In the genomic region with DNA sequence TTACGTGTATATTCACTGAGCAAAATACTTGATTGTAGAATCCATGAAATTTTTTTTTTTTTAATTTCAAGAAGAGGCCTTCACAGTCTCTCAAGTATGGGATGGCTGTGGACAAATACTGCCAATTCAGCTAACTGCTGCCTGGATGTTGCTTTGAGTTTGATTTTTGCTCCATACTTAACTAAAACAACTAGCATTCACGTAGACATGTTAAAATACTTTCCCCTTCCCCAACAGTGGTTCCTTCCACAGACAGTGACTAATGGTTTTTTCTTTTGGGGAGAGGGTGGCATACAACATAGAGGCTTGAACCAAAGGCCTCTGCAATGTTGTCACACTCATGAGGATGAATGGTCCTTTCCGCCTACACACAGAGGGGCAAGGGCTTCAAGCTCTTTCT, we compare ENCODE assay signal across 21 cellular contexts. TPM values are rescaled to one million over a fixed set of nuclear protein-coding genes. Genes with fewer than 3 reads are reported as not detected.
"Had no signal": no experiment of that assay in that cellular context is flagged by ENCODE, and none has a peak within 500 bp of the region (broad histone marks: within the 10 kb centered on the region; RNA-seq: fewer than 3 reads in every experiment).

No MANE protein-coding gene starts in this region.

- ATAC-seq: activated T-cell treated with anti-CD3 and anti-CD28 coated beads, Interleukin-2, amount 50 U/mL, for 4 hours; lower lobe of right lung; naive thymus-derived CD4-positive, alpha-beta T cell; stimulated activated naive CD8-positive, alpha-beta T cell treated with anti-CD3 and anti-CD28 coated beads, Interleukin-15, Interleukin-2, amounts not matched to agents 100 U/mL and 50 U/mL, for 24 hours had no signal

- H3K27me3 ChIP-seq: brain microvascular endothelial cell, transverse colon, vagina had no signal

- H3K9me3 ChIP-seq: lower lobe of right lung, transverse colon, vagina had no signal

- H3K27ac ChIP-seq: brain microvascular endothelial cell, lower lobe of right lung, vagina had no signal

- H3K4me3 ChIP-seq: lower lobe of right lung, transverse colon, vagina had no signal

- H3K36me3 ChIP-seq: transverse colon had no signal

- H3K27me3 Mint-ChIP-seq: activated naive CD4-positive, alpha-beta T cell treated with anti-CD3 and anti-CD28 coated beads, Interleukin-2, amount 50 U/mL, for 24 hours; naive thymus-derived CD4-positive, alpha-beta T cell had no signal

- DNase-seq: activated CD4-positive, CD25-positive, alpha-beta regulatory T cell treated with anti-CD3 and anti-CD28 coated beads, Interleukin-2, amount 50 U/mL, for 72 hours; activated effector memory CD4-positive, alpha-beta T cell treated with anti-CD3 and anti-CD28 coated beads, Interleukin-2, amount 50 U/mL, for 16 hours; activated T-cell treated with anti-CD3 and anti-CD28 coated beads, Interleukin-2, amount 50 U/mL, for 4 hours; amniotic stem cell; brain microvascular endothelial cell; cerebellar nuclear complex; effector memory CD4-positive, alpha-beta T cell; foreskin fibroblast; kidney glomerular epithelial cell; lower lobe of right lung; naive thymus-derived CD4-positive, alpha-beta T cell; retina; stimulated activated CD4-positive, alpha-beta T cell treated with anti-CD3 and anti-CD28 coated beads, Interleukin-15, amount 100 ng/mL, for 24 hours; stimulated activated CD4-positive, alpha-beta T cell treated with anti-CD3 and anti-CD28 coated beads, Interleukin-4, amount 100 ng/mL, for 24 hours; stimulated activated naive CD8-positive, alpha-beta T cell treated with anti-CD3 and anti-CD28 coated beads, Interleukin-15, Interleukin-2, amounts not matched to agents 100 U/mL and 50 U/mL, for 24 hours; SW 1271; T1000; transverse colon had no signal

- H3K4me3 Mint-ChIP-seq: activated naive CD4-positive, alpha-beta T cell treated with anti-CD3 and anti-CD28 coated beads, Interleukin-2, amount 50 U/mL, for 24 hours; activated T-cell treated with anti-CD3 and anti-CD28 coated beads, Interleukin-2, amount 50 U/mL, for 4 hours; naive thymus-derived CD4-positive, alpha-beta T cell had no signal

- H3K9me3 Mint-ChIP-seq: activated naive CD4-positive, alpha-beta T cell treated with anti-CD3 and anti-CD28 coated beads, Interleukin-2, amount 50 U/mL, for 24 hours; activated T-cell treated with anti-CD3 and anti-CD28 coated beads, Interleukin-2, amount 50 U/mL, for 4 hours had no signal

RNA-seq across cellular contexts. Expression of a gene that starts 5.2 kb away (rescaled TPM):
- total RNA-seq: vagina had no signal

RNA-seq across cellular contexts. Expression of a gene that starts 41.0 kb away (rescaled TPM):
- polyA plus RNA-seq: naive thymus-derived CD4-positive, alpha-beta T cell had no signal

RNA-seq across cellular contexts. Expression of a gene that starts 58.4 kb away (rescaled TPM):
- total RNA-seq: mononuclear cell, vagina had no signal
- polyA plus RNA-seq: naive thymus-derived CD4-positive, alpha-beta T cell had no signal
